Comparison of ENCODE assay signal across 8 cellular contexts in the genomic region with DNA sequence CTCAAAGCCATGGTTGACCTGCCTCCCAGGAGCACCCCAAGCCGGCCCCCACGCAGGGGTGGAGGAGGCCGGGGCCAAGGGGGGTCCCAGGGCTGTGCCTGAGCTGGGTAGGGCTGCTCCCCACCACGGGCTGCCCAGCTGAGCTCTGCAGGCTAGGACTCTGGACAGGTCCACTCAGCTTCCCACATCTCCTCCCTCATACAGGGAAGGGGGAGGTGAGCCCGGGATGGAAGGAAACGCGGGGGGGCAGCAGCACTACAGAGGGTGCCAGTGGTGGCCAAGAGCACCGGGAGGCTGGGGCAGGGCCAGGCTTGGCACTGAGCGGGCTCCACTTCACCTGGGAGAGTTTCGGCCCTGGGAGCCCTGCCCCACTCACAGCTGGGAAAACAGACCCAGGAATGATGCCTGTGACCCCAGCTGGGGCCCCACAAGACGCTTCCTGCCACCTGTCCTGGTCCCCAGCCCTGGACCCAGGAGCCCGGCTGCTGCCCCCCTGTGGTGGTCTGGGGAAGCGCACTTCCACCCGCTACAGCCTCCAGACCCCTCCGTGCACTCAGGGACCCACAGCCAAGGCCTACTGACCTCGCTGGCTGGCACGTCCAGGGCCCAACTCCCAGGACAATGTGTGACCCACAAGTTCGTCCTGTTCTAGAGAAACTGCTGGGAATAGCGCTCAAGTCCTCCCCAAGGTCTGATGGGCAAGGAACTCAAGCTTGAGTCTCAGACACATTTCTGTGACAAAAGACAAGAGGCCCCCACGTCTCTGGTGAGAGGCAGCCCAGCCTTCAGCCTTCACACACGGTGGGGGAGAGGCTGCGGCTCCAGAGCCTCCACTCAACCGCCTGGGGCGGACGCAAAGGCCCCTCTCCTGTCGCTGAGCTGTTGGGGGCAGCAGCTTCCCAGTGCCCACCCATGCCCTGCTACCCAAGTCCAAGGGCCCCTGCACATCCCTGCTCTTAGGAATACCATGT.
A peak's percentile ranks its signal among the peaks of the same experiment; 100 is the strongest.
DNase-seq lines count a peak whose midpoint lies in the region; ATAC-seq lines count a peak whose summit lies in the region.

No MANE protein-coding gene starts in this region.

- no peak for ATAC-seq in HG03378 (IDR thresholded peaks at IDR 0.05; ENCODE audit: unreplicated experiment)

- H3K36me3 Mint-ChIP-seq in activated naive CD8-positive, alpha-beta T cell = no peaks in the 10 kb centered on the region

- H3K4me3 Mint-ChIP-seq in activated naive CD8-positive, alpha-beta T cell = peak overlapping the region; percentile 54

- H3K27me3 Mint-ChIP-seq in activated naive CD8-positive, alpha-beta T cell = no peaks in the 10 kb centered on the region

- peaks cover 15% of the 10 kb centered on the region for H3K4me1 Mint-ChIP-seq in activated naive CD8-positive, alpha-beta T cell (ENCODE audit: low read depth)

- H3K9me3 Mint-ChIP-seq in activated naive CD8-positive, alpha-beta T cell (ENCODE audit: low read depth) = no peaks in the 10 kb centered on the region

- DNase-seq in DMS53 treated with DMSO at 0.1 percent for 48 hours (lab: John Stamatoyannopoulos, UW; ENCODE audit: unreplicated experiment) (peak; percentile 70), HuH-7 (ENCODE audit: low spot score) (peak; percentile 96), SW480 (ENCODE audit: low spot score) (peak; percentile 57), hepatic stellate cell (ENCODE audit: low spot score) (peak; percentile 87), cerebellar nuclear complex (lab: John Stamatoyannopoulos, UW) (no peak)
- peak; percentile 34 to 69 for DNase-seq in stimulated activated CD4-positive, alpha-beta T cell treated with anti-CD3 and anti-CD28 coated beads, Interleukin-1b, Interleukin-23, amount 100 ng/mL, for 1 hour (ENCODE audit: low read depth in 2 of 2)

- no peak overlapping the region for H3K27ac Mint-ChIP-seq in activated naive CD8-positive, alpha-beta T cell

Comparison
In these comparisons a context has a peak if more than half of its experiments do, and no peak if none do; other contexts are left out.
1. DNase-seq: peak in DMS53 treated with DMSO at 0.1 percent for 48 hours (single experiment), HuH-7 (single experiment), SW480 (single experiment), hepatic stellate cell (single experiment) and stimulated activated CD4-positive, alpha-beta T cell treated with anti-CD3 and anti-CD28 coated beads, Interleukin-1b, Interleukin-23, amount 100 ng/mL, for 1 hour (2 of 2); none in cerebellar nuclear complex (0 of 2).